Comparison of ENCODE assay signal across 15 cellular contexts in genomic region chr16:64144612-64145011, GRCh38.
DNase-seq lines count a peak whose midpoint lies in the region; ATAC-seq lines count a peak whose summit lies in the region.
"Had no signal": no experiment of that assay in that cellular context is flagged by ENCODE, and none has a peak within 500 bp of the region (broad histone marks: within the 10 kb centered on the region; RNA-seq: fewer than 3 reads in every experiment).

No MANE protein-coding gene starts in this region.

- peak; percentile 12 for DNase-seq in AG08395 (ENCODE audit: low spot score)
- peak; percentile 65 for DNase-seq in LHCN-M2 (ENCODE audit: low read depth)
- peak; percentile 32 for DNase-seq in dedifferentiated amniotic fluid mesenchymal stem cell (ENCODE audit: extremely low spot score)
- peak; percentile 52 for DNase-seq in myocyte (ENCODE audit: low read depth)
- DNase-seq in UCSD-AML1 (lab: John Stamatoyannopoulos, UW; ENCODE audit: unreplicated experiment) = no peak
- no peak for DNase-seq in SIG-M5 (lab: John Stamatoyannopoulos, UW)
- DNase-seq in NCI-H524 (lab: John Stamatoyannopoulos, UW) = no peak
- DNase-seq: CD8-positive, alpha-beta T cell; DMS79; GOT3; IMR-90; Kasumi-1; NCI-H1930; NCI-H82 had no signal

- ATAC-seq in HG03045 (IDR thresholded peaks at IDR 0.05; ENCODE audit: unreplicated experiment) = no peak
- ATAC-seq: CD8-positive, alpha-beta T cell had no signal

Comparison
In these comparisons a context has a peak if more than half of its experiments do, and no peak if none do; other contexts are left out.
1. DNase-seq: peak in AG08395 (single experiment), LHCN-M2 (single experiment), dedifferentiated amniotic fluid mesenchymal stem cell (single experiment) and myocyte (single experiment); none in UCSD-AML1 (single experiment), SIG-M5 (single experiment) and NCI-H524 (0 of 2).